ENCODE assay signal across 1 cellular context in genomic region chr11:72238040-72238450, GRCh38.
TF ChIP-seq lines count a peak whose summit lies in the region.

No MANE protein-coding gene starts in this region.

TF ChIP-seq in HepG2, 621 proteins besides CTCF, POLR2A, EP300 and RAD21:
- TF ChIP-seq ZNF687 (CRISPR knock-in tag; IDR thresholded peaks at IDR 0.05): peak; percentile 29; the same call in 1 of the 2 replicates
- TF ChIP-seq, protein P1, sequence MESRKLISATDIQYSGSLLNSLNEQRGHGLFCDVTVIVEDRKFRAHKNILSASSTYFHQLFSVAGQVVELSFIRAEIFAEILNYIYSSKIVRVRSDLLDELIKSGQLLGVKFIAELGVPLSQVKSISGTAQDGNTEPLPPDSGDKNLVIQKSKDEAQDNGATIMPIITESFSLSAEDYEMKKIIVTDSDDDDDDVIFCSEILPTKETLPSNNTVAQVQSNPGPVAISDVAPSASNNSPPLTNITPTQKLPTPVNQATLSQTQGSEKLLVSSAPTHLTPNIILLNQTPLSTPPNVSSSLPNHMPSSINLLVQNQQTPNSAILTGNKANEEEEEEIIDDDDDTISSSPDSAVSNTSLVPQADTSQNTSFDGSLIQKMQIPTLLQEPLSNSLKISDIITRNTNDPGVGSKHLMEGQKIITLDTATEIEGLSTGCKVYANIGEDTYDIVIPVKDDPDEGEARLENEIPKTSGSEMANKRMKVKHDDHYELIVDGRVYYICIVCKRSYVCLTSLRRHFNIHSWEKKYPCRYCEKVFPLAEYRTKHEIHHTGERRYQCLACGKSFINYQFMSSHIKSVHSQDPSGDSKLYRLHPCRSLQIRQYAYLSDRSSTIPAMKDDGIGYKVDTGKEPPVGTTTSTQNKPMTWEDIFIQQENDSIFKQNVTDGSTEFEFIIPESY (CRISPR knock-in tag; IDR thresholded peaks at IDR 0.05): peak; percentile 100
- TF ChIP-seq, protein P2, sequence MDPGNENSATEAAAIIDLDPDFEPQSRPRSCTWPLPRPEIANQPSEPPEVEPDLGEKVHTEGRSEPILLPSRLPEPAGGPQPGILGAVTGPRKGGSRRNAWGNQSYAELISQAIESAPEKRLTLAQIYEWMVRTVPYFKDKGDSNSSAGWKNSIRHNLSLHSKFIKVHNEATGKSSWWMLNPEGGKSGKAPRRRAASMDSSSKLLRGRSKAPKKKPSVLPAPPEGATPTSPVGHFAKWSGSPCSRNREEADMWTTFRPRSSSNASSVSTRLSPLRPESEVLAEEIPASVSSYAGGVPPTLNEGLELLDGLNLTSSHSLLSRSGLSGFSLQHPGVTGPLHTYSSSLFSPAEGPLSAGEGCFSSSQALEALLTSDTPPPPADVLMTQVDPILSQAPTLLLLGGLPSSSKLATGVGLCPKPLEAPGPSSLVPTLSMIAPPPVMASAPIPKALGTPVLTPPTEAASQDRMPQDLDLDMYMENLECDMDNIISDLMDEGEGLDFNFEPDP (CRISPR knock-in tag; conservative IDR thresholded peaks at IDR 0.05): no peak
- peak; percentile 11 for TF ChIP-seq HNRNPLL (IDR thresholded peaks at IDR 0.05; ENCODE audit: low read depth, low read length, poor library complexity, severe bottlenecking)
- TF ChIP-seq, protein P3, sequence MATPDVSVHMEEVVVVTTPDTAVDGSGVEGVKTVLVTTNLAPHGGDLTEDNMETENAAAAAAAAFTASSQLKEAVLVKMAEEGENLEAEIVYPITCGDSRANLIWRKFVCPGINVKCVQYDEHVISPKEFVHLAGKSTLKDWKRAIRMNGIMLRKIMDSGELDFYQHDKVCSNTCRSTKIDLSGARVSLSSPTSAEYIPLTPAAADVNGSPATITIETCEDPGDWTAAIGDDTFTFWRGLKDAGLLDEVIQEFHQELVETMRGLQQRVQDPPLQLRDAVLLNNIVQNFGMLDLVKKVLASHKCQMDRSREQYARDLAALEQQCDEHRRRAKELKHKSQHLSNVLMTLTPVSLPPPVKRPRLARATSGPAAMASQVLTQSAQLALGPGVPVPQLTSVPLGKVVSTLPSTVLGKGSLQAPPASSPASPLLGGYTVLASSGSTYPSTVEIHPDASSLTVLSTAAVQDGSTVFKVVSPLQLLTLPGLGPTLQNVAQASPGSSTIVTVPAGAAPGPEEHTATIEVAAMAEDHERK (CRISPR knock-in tag; IDR thresholded peaks at IDR 0.05; ENCODE audit: low read depth): no peak
- TF ChIP-seq RBFOX2 (IDR thresholded peaks at IDR 0.05; ENCODE audit: low read depth, low read length): peak; percentile 28
- TF ChIP-seq, protein P4, sequence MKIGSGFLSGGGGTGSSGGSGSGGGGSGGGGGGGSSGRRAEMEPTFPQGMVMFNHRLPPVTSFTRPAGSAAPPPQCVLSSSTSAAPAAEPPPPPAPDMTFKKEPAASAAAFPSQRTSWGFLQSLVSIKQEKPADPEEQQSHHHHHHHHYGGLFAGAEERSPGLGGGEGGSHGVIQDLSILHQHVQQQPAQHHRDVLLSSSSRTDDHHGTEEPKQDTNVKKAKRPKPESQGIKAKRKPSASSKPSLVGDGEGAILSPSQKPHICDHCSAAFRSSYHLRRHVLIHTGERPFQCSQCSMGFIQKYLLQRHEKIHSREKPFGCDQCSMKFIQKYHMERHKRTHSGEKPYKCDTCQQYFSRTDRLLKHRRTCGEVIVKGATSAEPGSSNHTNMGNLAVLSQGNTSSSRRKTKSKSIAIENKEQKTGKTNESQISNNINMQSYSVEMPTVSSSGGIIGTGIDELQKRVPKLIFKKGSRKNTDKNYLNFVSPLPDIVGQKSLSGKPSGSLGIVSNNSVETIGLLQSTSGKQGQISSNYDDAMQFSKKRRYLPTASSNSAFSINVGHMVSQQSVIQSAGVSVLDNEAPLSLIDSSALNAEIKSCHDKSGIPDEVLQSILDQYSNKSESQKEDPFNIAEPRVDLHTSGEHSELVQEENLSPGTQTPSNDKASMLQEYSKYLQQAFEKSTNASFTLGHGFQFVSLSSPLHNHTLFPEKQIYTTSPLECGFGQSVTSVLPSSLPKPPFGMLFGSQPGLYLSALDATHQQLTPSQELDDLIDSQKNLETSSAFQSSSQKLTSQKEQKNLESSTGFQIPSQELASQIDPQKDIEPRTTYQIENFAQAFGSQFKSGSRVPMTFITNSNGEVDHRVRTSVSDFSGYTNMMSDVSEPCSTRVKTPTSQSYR (CRISPR knock-in tag; IDR thresholded peaks at IDR 0.05; ENCODE audit: borderline replicate concordance): 0 out of 2 replicates have a peak, but pooled peaks have one; percentile 13
- no peak for TF ChIP-seq MEIS1 (CRISPR knock-in tag; IDR thresholded peaks at IDR 0.05; ENCODE audit: borderline replicate concordance)
- TF ChIP-seq, protein P5, sequence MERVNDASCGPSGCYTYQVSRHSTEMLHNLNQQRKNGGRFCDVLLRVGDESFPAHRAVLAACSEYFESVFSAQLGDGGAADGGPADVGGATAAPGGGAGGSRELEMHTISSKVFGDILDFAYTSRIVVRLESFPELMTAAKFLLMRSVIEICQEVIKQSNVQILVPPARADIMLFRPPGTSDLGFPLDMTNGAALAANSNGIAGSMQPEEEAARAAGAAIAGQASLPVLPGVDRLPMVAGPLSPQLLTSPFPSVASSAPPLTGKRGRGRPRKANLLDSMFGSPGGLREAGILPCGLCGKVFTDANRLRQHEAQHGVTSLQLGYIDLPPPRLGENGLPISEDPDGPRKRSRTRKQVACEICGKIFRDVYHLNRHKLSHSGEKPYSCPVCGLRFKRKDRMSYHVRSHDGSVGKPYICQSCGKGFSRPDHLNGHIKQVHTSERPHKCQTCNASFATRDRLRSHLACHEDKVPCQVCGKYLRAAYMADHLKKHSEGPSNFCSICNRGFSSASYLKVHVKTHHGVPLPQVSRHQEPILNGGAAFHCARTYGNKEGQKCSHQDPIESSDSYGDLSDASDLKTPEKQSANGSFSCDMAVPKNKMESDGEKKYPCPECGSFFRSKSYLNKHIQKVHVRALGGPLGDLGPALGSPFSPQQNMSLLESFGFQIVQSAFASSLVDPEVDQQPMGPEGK (CRISPR knock-in tag; IDR thresholded peaks at IDR 0.05): 0 out of 2 replicates have a peak, but pooled peaks have one; percentile 18
- 0 out of 2 replicates have a peak, but pooled peaks have one; percentile 18 for TF ChIP-seq SALL1 (CRISPR knock-in tag; IDR thresholded peaks at IDR 0.05)
- peak; percentile 46 for TF ChIP-seq STAG1 (CRISPR knock-in tag; IDR thresholded peaks at IDR 0.05)
- TF ChIP-seq SMC3 (IDR thresholded peaks at IDR 0.05; ENCODE audit: low read length): peak; percentile 52
- peak; percentile 44 for TF ChIP-seq AGO2 (optimal IDR thresholded peaks at IDR 0.05; ENCODE audit: low read depth, low read length)
- peak; percentile 31; the same call in 1 of the 2 replicates for TF ChIP-seq MAZ (IDR thresholded peaks at IDR 0.05; ENCODE audit: borderline replicate concordance, low read depth, low read length)
- no peak for TF ChIP-seq MAZ (CRISPR knock-in tag; IDR thresholded peaks at IDR 0.05; ENCODE audit: low read depth)
- TF ChIP-seq MAFF (IDR thresholded peaks at IDR 0.05; ENCODE audit: low read depth, low read length): no peak
TF ChIP-seq in HepG2: peak in this region for 11.
